2 cellular contexts compared by ENCODE assay signal in the genomic region with DNA sequence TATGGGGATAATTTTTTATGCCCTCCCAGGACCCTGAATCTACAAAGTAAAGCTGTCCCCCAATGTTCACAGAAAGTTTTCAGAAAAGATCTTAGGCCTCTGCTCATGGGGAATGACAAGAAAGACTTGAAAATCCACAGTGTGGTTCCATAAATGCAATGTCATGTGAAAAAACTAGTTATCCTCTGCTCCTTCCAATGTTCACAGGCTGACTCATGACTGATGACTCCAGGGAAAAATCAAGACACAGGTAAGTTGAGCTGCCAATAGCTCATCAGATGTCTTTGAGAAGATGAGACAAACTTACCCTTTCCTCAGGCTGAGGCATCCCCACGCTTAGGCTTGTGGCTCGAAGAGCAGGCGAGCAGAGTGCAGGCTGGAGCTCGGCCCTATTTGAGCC.
A peak's percentile ranks its signal among the peaks of the same experiment; 100 is the strongest.
TF ChIP-seq lines count a peak whose summit lies in the region.

No MANE protein-coding gene starts in this region.

TF ChIP-seq in K562, 482 proteins besides CTCF, POLR2A, EP300 and RAD21:
- TF ChIP-seq C11orf30 (IDR thresholded peaks at IDR 0.05; ENCODE audit: low read depth): peak; percentile 74
- TF ChIP-seq MAFK (IDR thresholded peaks at IDR 0.05; ENCODE audit: low read length): peak; percentile 56
- TF ChIP-seq MAFG (tag; conservative IDR thresholded peaks at IDR 0.05): peak; percentile 82
- TF ChIP-seq NFE2 (IDR thresholded peaks at IDR 0.05; ENCODE audit: low read depth): peak; percentile 32; the same call in 1 of the 2 replicates
- TF ChIP-seq, protein P1, sequence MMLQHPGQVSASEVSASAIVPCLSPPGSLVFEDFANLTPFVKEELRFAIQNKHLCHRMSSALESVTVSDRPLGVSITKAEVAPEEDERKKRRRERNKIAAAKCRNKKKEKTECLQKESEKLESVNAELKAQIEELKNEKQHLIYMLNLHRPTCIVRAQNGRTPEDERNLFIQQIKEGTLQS (IDR thresholded peaks at IDR 0.05): peak; percentile 12; the same call in 1 of the 2 replicates
- TF ChIP-seq, protein P1 (CRISPR knock-in tag; conservative IDR thresholded peaks at IDR 0.05): no peak
- TF ChIP-seq KAT8 (IDR thresholded peaks at IDR 0.05; ENCODE audit: low read depth): no peak
- no peak for TF ChIP-seq ZNF408 (CRISPR knock-in tag; IDR thresholded peaks at IDR 0.05; ENCODE audit: low read depth)
- peak; percentile 86 for TF ChIP-seq ZNF316 (IDR thresholded peaks at IDR 0.05)

TF ChIP-seq in WTC11, 78 proteins besides CTCF, POLR2A, EP300 and RAD21:
- TF ChIP-seq, protein P2, sequence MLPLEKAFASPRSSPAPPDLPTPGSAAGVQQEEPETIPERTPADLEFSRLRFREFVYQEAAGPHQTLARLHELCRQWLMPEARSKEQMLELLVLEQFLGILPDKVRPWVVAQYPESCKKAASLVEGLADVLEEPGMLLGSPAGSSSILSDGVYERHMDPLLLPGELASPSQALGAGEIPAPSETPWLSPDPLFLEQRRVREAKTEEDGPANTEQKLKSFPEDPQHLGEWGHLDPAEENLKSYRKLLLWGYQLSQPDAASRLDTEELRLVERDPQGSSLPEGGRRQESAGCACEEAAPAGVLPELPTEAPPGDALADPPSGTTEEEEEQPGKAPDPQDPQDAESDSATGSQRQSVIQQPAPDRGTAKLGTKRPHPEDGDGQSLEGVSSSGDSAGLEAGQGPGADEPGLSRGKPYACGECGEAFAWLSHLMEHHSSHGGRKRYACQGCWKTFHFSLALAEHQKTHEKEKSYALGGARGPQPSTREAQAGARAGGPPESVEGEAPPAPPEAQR (CRISPR knock-in tag; IDR thresholded peaks at IDR 0.05): no peak
- no peak for TF ChIP-seq ZNF121 (CRISPR knock-in tag; IDR thresholded peaks at IDR 0.05)
